31 cellular contexts compared by ENCODE assay signal in genomic region chr12:8785499-8785898, GRCh38. TPM values are rescaled to one million over a fixed set of nuclear protein-coding genes. Genes with fewer than 3 reads are reported as not detected.
"Had no signal": no experiment of that assay in that cellular context is flagged by ENCODE, and none has a peak within 500 bp of the region (broad histone marks: within the 10 kb centered on the region; RNA-seq: fewer than 3 reads in every experiment).

No MANE protein-coding gene starts in this region.

- DNase-seq: activated B cell treated with CpG ODN at 0.5 μM for 24 hours; activated CD4-positive, alpha-beta memory T cell treated with anti-CD3 and anti-CD28 coated beads for 36 hours; activated CD4-positive, alpha-beta T cell treated with anti-CD3 and anti-CD28 coated beads for 4 hours; activated CD4-positive, alpha-beta T cell treated with anti-CD3 and anti-CD28 coated beads, Interleukin-2, amount 10 ng/mL, durations not matched to agents 24 days and 14 days; activated CD4-positive, alpha-beta T cell treated with anti-CD3 and anti-CD28 coated beads, Interleukin-2, amount 50 U/mL, for 1 hour; activated CD4-positive, alpha-beta T cell treated with anti-CD3 and anti-CD28 coated beads, Interleukin-2, amount 50 U/mL, for 4 hours; activated CD4-positive, CD25-positive, alpha-beta regulatory T cell treated with anti-CD3 and anti-CD28 coated beads, Interleukin-2, amount 50 U/mL, for 72 hours; activated CD8-positive, alpha-beta memory T cell treated with anti-CD3 and anti-CD28 coated beads, Interleukin-2, amount 50 U/mL, for 4 hours; activated CD8-positive, alpha-beta T cell treated with anti-CD3 and anti-CD28 coated beads for 36 hours; activated effector memory CD4-positive, alpha-beta T cell treated with Interleukin-2 at 50 U/mL for 16 hours; activated gamma-delta T cell; activated naive CD4-positive, alpha-beta T cell treated with anti-CD3 and anti-CD28 coated beads, Interleukin-2, amount 10 ng/mL, durations not matched to agents 7 days and 5 days; activated naive CD4-positive, alpha-beta T cell treated with Interleukin-2 at 50 U/mL for 16 hours; activated naive CD8-positive, alpha-beta T cell treated with anti-CD3 and anti-CD28 coated beads, Interleukin-2, amount 10 ng/mL, durations not matched to agents 7 days and 5 days; activated naive CD8-positive, alpha-beta T cell treated with anti-CD3 and anti-CD28 coated beads, Interleukin-2, amount 50 U/mL, for 24 hours; activated T-cell treated with anti-CD3 and anti-CD28 coated beads, Interleukin-2, amount 50 U/mL, for 24 hours; activated T-cell treated with anti-CD3 and anti-CD28 coated beads, Interleukin-2, amount 50 U/mL, for 48 hours; amygdala; anterior cingulate cortex; caudate nucleus; cerebellar nuclear complex; T-helper 1 cell; T-helper 2 cell; T-helper 9 cell had no signal

- H3K27ac ChIP-seq: ascending aorta, cardiac muscle cell, VCaP had no signal

- H3K27me3 ChIP-seq: ascending aorta, cardiac muscle cell had no signal

- H3K4me3 ChIP-seq: ascending aorta, cardiac muscle cell had no signal

- FAIRE-seq: bronchial epithelial cell, TTC549 had no signal

- H3K9me3 ChIP-seq: ascending aorta had no signal

- ATAC-seq: activated CD8-positive, alpha-beta T cell treated with anti-CD3 and anti-CD28 coated beads for 36 hours; activated naive CD8-positive, alpha-beta T cell treated with anti-CD3 and anti-CD28 coated beads, Interleukin-2, amount 50 U/mL, for 24 hours had no signal

- H3K36me3 ChIP-seq: cardiac muscle cell had no signal

RNA-seq across cellular contexts. Expression of gene A2ML1, which starts 36.9 kb away (rescaled TPM):
- total RNA-seq: activated B cell treated with CpG ODN at 0.5 μM for 24 hours; activated CD4-positive, alpha-beta memory T cell treated with anti-CD3 and anti-CD28 coated beads for 36 hours; activated CD4-positive, alpha-beta T cell treated with anti-CD3 and anti-CD28 coated beads, Interleukin-2, amount 10 ng/mL, durations not matched to agents 24 days and 14 days; activated CD8-positive, alpha-beta memory T cell treated with anti-CD3 and anti-CD28 coated beads for 36 hours; activated CD8-positive, alpha-beta T cell treated with anti-CD3 and anti-CD28 coated beads for 36 hours; activated naive CD8-positive, alpha-beta T cell treated with anti-CD3 and anti-CD28 coated beads, Interleukin-2, amount 10 ng/mL, durations not matched to agents 7 days and 5 days; activated T-helper 2 cell treated with anti-CD3 and anti-CD28 coated beads, Interferon-gamma antibody, Interleukin-2, Interleukin-4, amounts not matched to agents 10 μg/mL and 5 μg/mL and 100 μg/mL, durations not matched to agents 14 hours and 24 hours and 36 hours; ascending aorta; cardiac muscle cell had no signal
- polyA plus RNA-seq: cardiac muscle cell had no signal
